In genomic region chr17:3636908-3637373, GRCh38 we compare ENCODE assay signal across 8 cellular contexts. TPM values are rescaled to one million over a fixed set of nuclear protein-coding genes. Genes with fewer than 3 reads are reported as not detected.
DNase-seq lines count a peak whose midpoint lies in the region; ATAC-seq, FAIRE-seq and TF ChIP-seq lines count a peak whose summit lies in the region.

No MANE protein-coding gene starts in this region.

- no peaks in the 10 kb centered on the region for H3K27me3 Mint-ChIP-seq in activated T-cell treated with anti-CD3 and anti-CD28 coated beads, Interleukin-2, amount 50 U/mL, for 24 hours
- no peaks in the 10 kb centered on the region for H3K27me3 Mint-ChIP-seq in astrocyte (ENCODE audit: low read depth, unreplicated experiment)

- H3K27ac ChIP-seq in astrocyte (ENCODE audit: low read depth, low read length), result peak overlapping the region; percentile 93
- H3K27ac ChIP-seq in tibial nerve, result peak overlapping the region; percentile 92 to 99 (median 96)

- H3K27ac Mint-ChIP-seq in activated T-cell treated with anti-CD3 and anti-CD28 coated beads, Interleukin-2, amount 50 U/mL, for 24 hours, result peak overlapping the region; percentile 20
- H3K27ac Mint-ChIP-seq in astrocyte (ENCODE audit: unreplicated experiment), result no peak overlapping the region

- H3K36me3 ChIP-seq in astrocyte (ENCODE audit: insufficient read depth, low read length) (no peaks in the 10 kb centered on the region), tibial nerve (peaks cover 0 to 28% (median 0%) of the 10 kb centered on the region in 3 donors)

- H3K4me3 ChIP-seq in astrocyte (ENCODE audit: insufficient read depth, low read depth, low read length) (peak overlapping the region; percentile 73), tibial nerve (peak overlapping the region; percentile 94 to 97 (median 96))

- peak overlapping the region; percentile 99 for H2AFZ ChIP-seq in astrocyte (ENCODE audit: low read depth, low read length)

- no peaks in the 10 kb centered on the region for H3K9me3 Mint-ChIP-seq in activated T-cell treated with anti-CD3 and anti-CD28 coated beads, Interleukin-2, amount 50 U/mL, for 24 hours
- H3K9me3 Mint-ChIP-seq in astrocyte (ENCODE audit: unreplicated experiment), result no peaks in the 10 kb centered on the region

- peaks cover 9% of the 10 kb centered on the region for H4K20me1 ChIP-seq in astrocyte (ENCODE audit: insufficient read depth, low read length)

- peaks cover 23% of the 10 kb centered on the region for H3K79me2 ChIP-seq in astrocyte (ENCODE audit: insufficient read depth, low read length)

- TF ChIP-seq EP300 in tibial nerve (IDR thresholded peaks at IDR 0.05), result no peak

- ATAC-seq in HG03432 (IDR thresholded peaks at IDR 0.05; ENCODE audit: unreplicated experiment), result peak; percentile 17
- ATAC-seq in HG02884 (IDR thresholded peaks at IDR 0.05; ENCODE audit: unreplicated experiment), result no peak

- no peaks in the 10 kb centered on the region for H3K27me3 ChIP-seq in astrocyte (ENCODE audit: insufficient read depth, low read length)
- H3K27me3 ChIP-seq in tibial nerve, result no peaks in the 10 kb centered on the region

- WGBS in tibial nerve, 2 donors, result 1% methylated on average over 20 to 23 of the region's 31 CpGs

- H3K4me2 ChIP-seq in astrocyte (ENCODE audit: low read length), result peak overlapping the region; percentile 96

- DNase-seq in activated T-cell treated with anti-CD3 and anti-CD28 coated beads, Interleukin-2, amount 50 U/mL, for 24 hours, result no peak
- DNase-seq in activated T-cell treated with anti-CD3 and anti-CD28 coated beads, Interleukin-2, amount 50 U/mL, for 1 hour, result no peak
- DNase-seq in astrocyte (ENCODE audit: low read depth) (no peak), left kidney (ENCODE audit: low read depth, low spot score) (peak; percentile 49), tibial nerve (ENCODE audit: low spot score in 2 of 2) (no peak), GM10266 (ENCODE audit: extremely low spot score) (no peak)

- H3K4me1 ChIP-seq in astrocyte (ENCODE audit: insufficient read depth, low read length), result peaks cover 7% of the 10 kb centered on the region
- H3K4me1 ChIP-seq in tibial nerve, result peaks cover 0 to 61% (median 17%) of the 10 kb centered on the region in 4 donors

- H3K4me3 Mint-ChIP-seq in activated T-cell treated with anti-CD3 and anti-CD28 coated beads, Interleukin-2, amount 50 U/mL, for 24 hours, result peak overlapping the region; percentile 96
- H3K4me3 Mint-ChIP-seq in astrocyte (ENCODE audit: unreplicated experiment), result peak overlapping the region; percentile 88

- peak overlapping the region; percentile 85 for H3K9ac ChIP-seq in astrocyte (ENCODE audit: low read length)

- peaks cover 55% of the 10 kb centered on the region for H3K36me3 Mint-ChIP-seq in activated T-cell treated with anti-CD3 and anti-CD28 coated beads, Interleukin-2, amount 50 U/mL, for 24 hours (ENCODE audit: low read depth)
- H3K36me3 Mint-ChIP-seq in astrocyte (ENCODE audit: low read depth, unreplicated experiment), result no peaks in the 10 kb centered on the region

- no peak for FAIRE-seq in astrocyte (lab: Jason Lieb, UNC)

- no peak for TF ChIP-seq POLR2A in tibial nerve (IDR thresholded peaks at IDR 0.05)

- no peak for TF ChIP-seq CTCF in astrocyte (IDR thresholded peaks at IDR 0.05; ENCODE audit: insufficient read depth, low read depth, low read length)
- TF ChIP-seq CTCF in tibial nerve (IDR thresholded peaks at IDR 0.05), result no peak
- TF ChIP-seq CTCF in GM10266 (IDR thresholded peaks at IDR 0.05; ENCODE audit: control insufficient read depth, insufficient read depth, low read depth, missing control alignments), result no peak

- peaks cover 55% of the 10 kb centered on the region for H3K4me1 Mint-ChIP-seq in activated T-cell treated with anti-CD3 and anti-CD28 coated beads, Interleukin-2, amount 50 U/mL, for 24 hours (ENCODE audit: low read depth)
- peaks cover 10% of the 10 kb centered on the region for H3K4me1 Mint-ChIP-seq in astrocyte (ENCODE audit: low read depth, unreplicated experiment)

- no peaks in the 10 kb centered on the region for H3K9me3 ChIP-seq in astrocyte (ENCODE audit: insufficient read depth, low read depth, low read length)
- no peaks in the 10 kb centered on the region for H3K9me3 ChIP-seq in tibial nerve

RNA-seq across cellular contexts. Expression of gene CTNS, which starts 0.4 kb away (rescaled TPM):
- total RNA-seq in astrocyte (5.8 and 6.5 TPM in 2 replicates), tibial nerve (10 to 100 TPM; 42.9 to 62.1 (median 50.6) TPM)

RNA-seq across cellular contexts. Expression of gene SHPK, which starts 0.9 kb away (rescaled TPM):
- total RNA-seq in astrocyte, result 6.8 and 7.8 TPM in 2 replicates
- total RNA-seq in tibial nerve, result 10 to 100 TPM; 17.5 to 29.6 (median 22.5) TPM

RNA-seq across cellular contexts. Expression of gene TRPV1, which starts 27.7 kb away (rescaled TPM):
- total RNA-seq in astrocyte (4.3 and 5.2 TPM in 2 replicates), tibial nerve (10 to 100 TPM; 11.3 to 31.5 (median 12.1) TPM)

RNA-seq across cellular contexts. Expression of gene TAX1BP3, which starts 31.4 kb away (rescaled TPM):
- total RNA-seq in astrocyte (193 and 194 TPM in 2 replicates), tibial nerve (100 to 1,000 TPM; 183 to 303 (median 249) TPM)

RNA-seq across cellular contexts. Expression of gene EMC6, which starts 31.7 kb away (rescaled TPM):
- total RNA-seq in astrocyte (49.7 and 52.2 TPM in 2 replicates), tibial nerve (10 to 100 TPM; 12.6 to 23.4 (median 18.9) TPM)
